In genomic region chr6:25341923-25342619, GRCh38 we compare ENCODE assay signal across 25 cellular contexts.
A peak's percentile ranks its signal among the peaks of the same experiment; 100 is the strongest.
DNase-seq lines count a peak whose midpoint lies in the region; ATAC-seq, FAIRE-seq and TF ChIP-seq lines count a peak whose summit lies in the region.
"Had no signal": no experiment of that assay in that cellular context is flagged by ENCODE, and none has a peak within 500 bp of the region (broad histone marks: within the 10 kb centered on the region; RNA-seq: fewer than 3 reads in every experiment).

No MANE protein-coding gene starts in this region.

- no peaks in the 10 kb centered on the region for H3K27me3 Mint-ChIP-seq in progenitor cell of endocrine pancreas
- H3K27me3 Mint-ChIP-seq: activated naive CD8-positive, alpha-beta T cell treated with anti-CD3 and anti-CD28 coated beads, Interleukin-2, amount 10 ng/mL, durations not matched to agents 7 days and 5 days; central memory CD8-positive, alpha-beta T cell had no signal

- H3K27ac Mint-ChIP-seq in progenitor cell of endocrine pancreas = no peak overlapping the region
- H3K27ac Mint-ChIP-seq: activated naive CD8-positive, alpha-beta T cell treated with anti-CD3 and anti-CD28 coated beads, Interleukin-2, amount 10 ng/mL, durations not matched to agents 7 days and 5 days; B cell; CD8-positive, alpha-beta T cell had no signal

- H3K18ac ChIP-seq in H1 (ENCODE audit: extremely low read depth, low read length) = no peak overlapping the region; the same call in 1 of the 2 replicates

- TF ChIP-seq CTCF in A673 (conservative IDR thresholded peaks at IDR 0.05; ENCODE audit: low read depth, low read length) (no peak), H1 (IDR thresholded peaks at IDR 0.05; ENCODE audit: control extremely low read depth in 1 of 3, insufficient read depth in 1 of 3, low read depth in 1 of 3, low read length in 3 of 3) (peak in 2 of 3 experiments; percentile 16 to 26; a peak in 2 of 4 replicates), tibial artery (IDR thresholded peaks at IDR 0.05) (no peak), progenitor cell of endocrine pancreas (IDR thresholded peaks at IDR 0.05; ENCODE audit: unreplicated experiment) (no peak)

- H3K36me3 ChIP-seq in A673 (ENCODE audit: insufficient read depth, low read length, poor library complexity, severe bottlenecking) = no peaks in the 10 kb centered on the region
- no peaks in the 10 kb centered on the region for H3K36me3 ChIP-seq in HUES6 (ENCODE audit: control insufficient read depth, insufficient read depth, low read length)
- 0 out of 8 replicates have a peak, but pooled peaks cover 0 to 2% (median 0%) of the 10 kb centered on the region in 4 experiments for H3K36me3 ChIP-seq in H1 (ENCODE audit: control insufficient read depth in 2 of 4, insufficient read depth in 4 of 4, low read length in 3 of 4)
- H3K36me3 ChIP-seq in iPS-20b (ENCODE audit: insufficient read depth, low read depth, low read length) = no peaks in the 10 kb centered on the region
- no peaks in the 10 kb centered on the region for H3K36me3 ChIP-seq in tibial artery
- H3K36me3 ChIP-seq: MG63, neutrophil, thoracic aorta had no signal

- H4K91ac ChIP-seq in H1 (replicated peaks; ENCODE audit: insufficient read length, low read length) = peak overlapping the region; percentile 73

- H3K9me3 ChIP-seq in A673 (ENCODE audit: low read depth, low read length, poor library complexity, severe bottlenecking) (no peaks in the 10 kb centered on the region), HUES6 (ENCODE audit: control insufficient read depth, insufficient read depth, low read depth, low read length) (no peaks in the 10 kb centered on the region), H1 (ENCODE audit: insufficient read depth in 2 of 2, low read depth in 1 of 2, low read length in 1 of 2) (no peaks in the 10 kb centered on the region), iPS-20b (ENCODE audit: insufficient read depth, low read depth, low read length) (no peaks in the 10 kb centered on the region), tibial artery (no peaks in the 10 kb centered on the region)
- H3K9me3 ChIP-seq: A549, MG63, neutrophil, thoracic aorta had no signal

- H3K4me1 ChIP-seq in A673 (ENCODE audit: insufficient read depth, low read length, poor library complexity, severe bottlenecking) (peaks cover 37% of the 10 kb centered on the region), HUES6 (ENCODE audit: control insufficient read depth, insufficient read depth, low read length) (peaks cover 34% of the 10 kb centered on the region), H1 (replicated peaks in 1 of 4; ENCODE audit: control insufficient read depth in 3 of 4, insufficient read depth in 4 of 4, low read length in 3 of 4) (peaks cover 6 to 24% (median 14%) of the 10 kb centered on the region in 4 experiments), iPS-20b (ENCODE audit: insufficient read depth, low read length) (peaks cover 21% of the 10 kb centered on the region), tibial artery (peaks cover 0 to 98% (median 0%) of the 10 kb centered on the region in 4 donors)

- H2BK12ac ChIP-seq in H1 (ENCODE audit: low read depth, low read length) = peak overlapping the region; percentile 78

- peak overlapping the region; percentile 60 to 72 for H3K4me2 ChIP-seq in H1 (ENCODE audit: insufficient read depth in 1 of 2, low read depth in 2 of 2, low read length in 2 of 2)
- H3K4me2 ChIP-seq: A549 had no signal

- no peaks in the 10 kb centered on the region for H3K36me3 Mint-ChIP-seq in progenitor cell of endocrine pancreas (ENCODE audit: insufficient read depth)
- H3K36me3 Mint-ChIP-seq: activated naive CD8-positive, alpha-beta T cell treated with anti-CD3 and anti-CD28 coated beads, Interleukin-2, amount 10 ng/mL, durations not matched to agents 7 days and 5 days; CD8-positive, alpha-beta T cell had no signal

- DNase-seq in A673 (ENCODE audit: low spot score) (no peak), H1 (ENCODE audit: low read depth in 1 of 2, low spot score in 2 of 2) (peak in 1 of 2 experiments; percentile 31), tibial artery (no peak), progenitor cell of endocrine pancreas (ENCODE audit: low spot score, unreplicated experiment) (no peak)
- no peak for DNase-seq in stimulated activated CD4-positive, alpha-beta T cell treated with anti-CD3 and anti-CD28 coated beads, Interleukin-4, amount 100 ng/mL, for 24 hours
- DNase-seq: activated CD8-positive, alpha-beta memory T cell treated with anti-CD3 and anti-CD28 coated beads for 24 hours; activated effector memory CD4-positive, alpha-beta T cell treated with anti-CD3 and anti-CD28 coated beads, Interleukin-2, amount 50 U/mL, for 16 hours; activated naive CD8-positive, alpha-beta T cell treated with anti-CD3 and anti-CD28 coated beads, Interleukin-2, amount 10 ng/mL, durations not matched to agents 7 days and 5 days; CD8-positive, alpha-beta T cell; dorsolateral prefrontal cortex; MG63; NCI-H1105 treated with DMSO at 0.1 percent for 48 hours; NCI-H1930; NCI-H774; stimulated activated naive CD4-positive, alpha-beta T cell treated with Interleukin-2 at 50 U/mL for 16 hours; T-helper 2 cell had no signal

- no TSS peak for BruUV-seq in A673 (replicated peaks; lab: Mats Ljungman, UMichigan)

- H3K4me3 ChIP-seq in A673 (ENCODE audit: low read depth, low read length, poor library complexity, severe bottlenecking) (no peak overlapping the region), HUES6 (ENCODE audit: low read depth, low read length) (peak overlapping the region; percentile 15; the same call in 1 of the 2 replicates), H1 (ENCODE audit: extremely low read depth in 1 of 4, insufficient read depth in 2 of 4, low read depth in 3 of 4, low read length in 4 of 4) (peak overlapping the region in 1 of 4 experiments; percentile 35; a peak in 1 of 8 replicates), iPS-20b (ENCODE audit: low read length) (peak overlapping the region; percentile 30; the same call in 1 of the 2 replicates), tibial artery (no peak overlapping the region)
- H3K4me3 ChIP-seq: A549, dorsolateral prefrontal cortex, MG63, thoracic aorta had no signal

- FAIRE-seq in H1 (lab: Jason Lieb, UNC) = peak; percentile 70
- FAIRE-seq: A549 had no signal

- POLR2A ChIA-PET in A673 (lab: Charles Lee; ENCODE audit: low non-redundant PET) (no interaction called here), H1 (lab: Charles Lee; ENCODE audit: partially characterized antibody) (interaction anchor here (0.9 to 1.5 kb wide), 4 partner anchors 11 to 22 kb away, joined by 3 to 6 read pairs (median 3); no protein-coding TSS in a partner anchor)

- peak overlapping the region; percentile 64 for H3K27ac ChIP-seq in A673 (ENCODE audit: low read depth, low read length, poor library complexity, severe bottlenecking)
- peak overlapping the region; percentile 68; the same call in 1 of the 2 replicates for H3K27ac ChIP-seq in HUES6 (ENCODE audit: low read depth, low read length)
- peak overlapping the region; percentile 65; the same call in 1 of the 2 replicates for H3K27ac ChIP-seq in H1 (ENCODE audit: low read depth, low read length)
- H3K27ac ChIP-seq in iPS-20b (ENCODE audit: low read length) = no peak overlapping the region
- no peak overlapping the region for H3K27ac ChIP-seq in tibial artery
- H3K27ac ChIP-seq: A549, dorsolateral prefrontal cortex, neutrophil, thoracic aorta had no signal

- peaks cover 30% of the 10 kb centered on the region for H3K4me1 Mint-ChIP-seq in progenitor cell of endocrine pancreas (ENCODE audit: low read depth)
- H3K4me1 Mint-ChIP-seq: central memory CD8-positive, alpha-beta T cell had no signal

- H2BK20ac ChIP-seq in H1 (ENCODE audit: low read length) = no peak overlapping the region

- H2AK5ac ChIP-seq in H1 (ENCODE audit: low read depth, low read length) = peak overlapping the region; percentile 68; the same call in 1 of the 2 replicates

- H3K23me2 ChIP-seq in H1 (ENCODE audit: low read depth, low read length) = peaks cover 2% of the 10 kb centered on the region; the same call in 1 of the 2 replicates

- peak overlapping the region; percentile 36; the same call in 1 of the 2 replicates for H2BK5ac ChIP-seq in H1 (ENCODE audit: low read depth, low read length)

- TF ChIP-seq RAD21 in H1 (IDR thresholded peaks at IDR 0.05 in 1 of 2, conservative IDR thresholded peaks at IDR 0.05 in 1 of 2; ENCODE audit: low read depth in 2 of 2, low read length in 2 of 2) = peak; percentile 48 to 60

- no peak overlapping the region for H4K8ac ChIP-seq in H1 (ENCODE audit: extremely low read depth, insufficient read depth, low read length)

- no peaks in the 10 kb centered on the region for H4K20me1 ChIP-seq in H1 (replicated peaks in 1 of 2; ENCODE audit: control insufficient read depth in 1 of 2, insufficient read depth in 2 of 2, low read length in 2 of 2)

- H3K9ac ChIP-seq in HUES6 (ENCODE audit: low read length) = no peak overlapping the region
- no peak overlapping the region for H3K9ac ChIP-seq in H1 (replicated peaks in 1 of 4; ENCODE audit: extremely low read depth in 1 of 4, low read depth in 3 of 4, low read length in 3 of 4)
- no peak overlapping the region for H3K9ac ChIP-seq in iPS-20b (ENCODE audit: low read depth, low read length)

- no peak overlapping the region for H3K23ac ChIP-seq in H1 (ENCODE audit: insufficient read length)

- no peak overlapping the region for H3K4me3 Mint-ChIP-seq in progenitor cell of endocrine pancreas (ENCODE audit: low read depth)
- H3K4me3 Mint-ChIP-seq: activated naive CD8-positive, alpha-beta T cell treated with anti-CD3 and anti-CD28 coated beads, Interleukin-2, amount 10 ng/mL, durations not matched to agents 7 days and 5 days; B cell; CD8-positive, alpha-beta T cell; central memory CD8-positive, alpha-beta T cell had no signal

- peaks cover 19 to 87% of the 10 kb centered on the region in 2 experiments for H3K79me2 ChIP-seq in H1 (ENCODE audit: control insufficient read depth in 1 of 2, insufficient read depth in 2 of 2, low read length in 2 of 2)

- H3K56ac ChIP-seq in H1 (replicated peaks; ENCODE audit: insufficient read length, low read depth, low read length) = no peak overlapping the region

- intact Hi-C loops in A673 (cut with micrococcal nuclease; ENCODE audit: unreplicated experiment) (no loop called here), tibial artery (cut with DNase I; ENCODE audit: low total_unique reads) (no loop called here)

- no peak overlapping the region for H4K5ac ChIP-seq in H1 (ENCODE audit: insufficient read length, low read depth, low read length)

- H2BK15ac ChIP-seq in H1 (ENCODE audit: low read length) = no peak overlapping the region

- H3K9me3 Mint-ChIP-seq in progenitor cell of endocrine pancreas (ENCODE audit: low read depth) = no peaks in the 10 kb centered on the region
- H3K9me3 Mint-ChIP-seq: activated naive CD8-positive, alpha-beta T cell treated with anti-CD3 and anti-CD28 coated beads, Interleukin-2, amount 10 ng/mL, durations not matched to agents 7 days and 5 days; CD8-positive, alpha-beta T cell; central memory CD8-positive, alpha-beta T cell had no signal

- WGBS in H1 (ENCODE audit: extremely low coverage in 1 of 2, insufficient coverage in 1 of 2, insufficient read length in 1 of 2, insufficient replicate concordance in 2 of 2, low coverage in 1 of 2, low lambda C conversion rate in 2 of 2, missing lambda C conversion rate in 1 of 2), 2 experiments = 67% methylated on average over 4 of the region's 4 CpGs; no CpG with 5 or more reads in 1 of the 2 experiments

- H3K14ac ChIP-seq in H1 (ENCODE audit: insufficient read length) = no peak overlapping the region

- H3K27me3 ChIP-seq in A673 (replicated peaks; ENCODE audit: insufficient read depth, low read depth, low read length, poor library complexity) (no peaks in the 10 kb centered on the region), HUES6 (ENCODE audit: control insufficient read depth, insufficient read depth, low read length) (no peaks in the 10 kb centered on the region), H1 (replicated peaks in 1 of 4; ENCODE audit: control insufficient read depth in 3 of 4, extremely low read depth in 1 of 4, insufficient read depth in 3 of 4, low read length in 3 of 4) (no peaks in the 10 kb centered on the region), iPS-20b (ENCODE audit: insufficient read depth, low read length) (no peaks in the 10 kb centered on the region), tibial artery (no peaks in the 10 kb centered on the region)
- H3K27me3 ChIP-seq: MG63 had no signal

- H3K4ac ChIP-seq in H1 (replicated peaks; ENCODE audit: insufficient read length, low read depth, low read length) = no peak overlapping the region

- CTCF ChIA-PET in A673 (lab: Charles Lee) = no interaction called here
- CTCF ChIA-PET in H1 (lab: Charles Lee; ENCODE audit: partially characterized antibody) = interaction anchor here (0.6 to 4.4 kb wide), 17 partner anchors 12 to 218 kb away, joined by 3 to 37 read pairs (median 5); partner anchors contain the start of gene CARMIL1

- no peak for ATAC-seq in HG02610 (IDR thresholded peaks at IDR 0.05; ENCODE audit: unreplicated experiment)
- ATAC-seq: A549; CD8-positive, alpha-beta T cell; Right ventricle myocardium inferior had no signal

- TF ChIP-seq EP300 in H1 (IDR thresholded peaks at IDR 0.05; ENCODE audit: borderline replicate concordance in 1 of 2, low read depth in 2 of 2, low read length in 2 of 2) = no peak

- no peak for TF ChIP-seq POLR2A in H1 (IDR thresholded peaks at IDR 0.05; ENCODE audit: control extremely low read depth in 1 of 2, low read depth in 2 of 2, low read length in 2 of 2)

- no peak overlapping the region for H2AFZ ChIP-seq in H1 (ENCODE audit: low read length)

- H2BK120ac ChIP-seq in H1 (replicated peaks; ENCODE audit: low read depth, low read length) = no peak overlapping the region

- peaks cover 10% of the 10 kb centered on the region; the same call in 1 of the 2 replicates for H3K79me1 ChIP-seq in H1 (ENCODE audit: low read depth, low read length)

Comparison
In these comparisons a context has a peak if more than half of its experiments do, and no peak if none do; other contexts are left out.
1. H3K27ac ChIP-seq: peak in A673 (single experiment), HUES6 (single experiment) and H1 (single experiment); none in iPS-20b (single experiment) and tibial artery (0 of 2).
2. H3K4me3 ChIP-seq: peak in HUES6 (single experiment) and iPS-20b (single experiment); none in A673 (single experiment) and tibial artery (0 of 2).
3. CTCF ChIP-seq: peak in H1 (2 of 3); none in A673 (single experiment), tibial artery (0 of 2) and progenitor cell of endocrine pancreas (single experiment).